In the genomic region with DNA sequence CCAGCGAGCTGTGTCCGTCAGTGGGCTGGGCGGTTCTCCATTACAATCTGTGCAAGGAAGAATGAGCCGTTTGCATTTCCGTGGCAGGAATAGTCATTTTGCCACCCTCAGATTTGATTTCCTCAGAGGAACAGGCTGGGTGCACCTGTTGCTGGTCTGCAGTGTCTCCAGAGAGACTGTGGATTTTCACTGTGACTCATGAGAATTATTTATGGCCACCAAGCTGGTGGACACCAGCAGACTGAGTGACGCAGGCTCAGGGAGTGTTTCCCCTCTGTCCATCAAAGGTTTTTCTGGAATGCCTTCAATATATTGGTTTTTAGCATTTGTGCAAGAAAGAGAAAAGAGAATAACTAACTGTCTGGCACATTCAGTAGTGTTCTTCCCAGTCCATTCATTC, we compare ENCODE assay signal across 13 cellular contexts. TPM values are rescaled to one million over a fixed set of nuclear protein-coding genes. Genes with fewer than 3 reads are reported as not detected.
DNase-seq lines count a peak whose midpoint lies in the region; ATAC-seq, FAIRE-seq and TF ChIP-seq lines count a peak whose summit lies in the region.
"Had no signal": no experiment of that assay in that cellular context is flagged by ENCODE, and none has a peak within 500 bp of the region (broad histone marks: within the 10 kb centered on the region; RNA-seq: fewer than 3 reads in every experiment).

No MANE protein-coding gene starts in this region.

- H3K27ac Mint-ChIP-seq in naive thymus-derived CD8-positive, alpha-beta T cell = no peak overlapping the region
- H3K27ac Mint-ChIP-seq in GM23338 = no peak overlapping the region
- H3K27ac Mint-ChIP-seq: activated T-helper 2 cell treated with anti-CD3 and anti-CD28 coated beads, Interferon-gamma antibody, Interleukin-2, Interleukin-4, amounts not matched to agents 10 μg/mL and 5 μg/mL and 100 μg/mL, durations not matched to agents 14 hours and 24 hours and 36 hours had no signal

- H3K79me2 ChIP-seq in GM23338 (replicated peaks; ENCODE audit: insufficient read depth) = no peaks in the 10 kb centered on the region

- H3F3A ChIP-seq in GM23338 (replicated peaks; ENCODE audit: low read depth) = no peaks in the 10 kb centered on the region

- no peaks in the 10 kb centered on the region for H3K9me3 Mint-ChIP-seq in naive thymus-derived CD8-positive, alpha-beta T cell
- H3K9me3 Mint-ChIP-seq in GM23338 = no peaks in the 10 kb centered on the region
- H3K9me3 Mint-ChIP-seq: activated T-helper 2 cell treated with anti-CD3 and anti-CD28 coated beads, Interferon-gamma antibody, Interleukin-2, Interleukin-4, amounts not matched to agents 10 μg/mL and 5 μg/mL and 100 μg/mL, durations not matched to agents 14 hours and 24 hours and 36 hours; CD14-positive monocyte had no signal

- no peaks in the 10 kb centered on the region for H3K36me3 Mint-ChIP-seq in naive thymus-derived CD8-positive, alpha-beta T cell
- no peaks in the 10 kb centered on the region for H3K36me3 Mint-ChIP-seq in GM23338 (ENCODE audit: low read depth)
- H3K36me3 Mint-ChIP-seq: CD14-positive monocyte had no signal

- no peaks in the 10 kb centered on the region for H3K27me3 ChIP-seq in GM23338 (ENCODE audit: insufficient read depth)

- no peak for TF ChIP-seq CTCF in GM23338 (conservative IDR thresholded peaks at IDR 0.05; ENCODE audit: low read depth in 2 of 2)

- H3K4me3 ChIP-seq in GM23338 = no peak overlapping the region
- H3K4me3 ChIP-seq: coronary artery had no signal

- H3K4me3 Mint-ChIP-seq in naive thymus-derived CD8-positive, alpha-beta T cell = no peak overlapping the region
- no peak overlapping the region for H3K4me3 Mint-ChIP-seq in GM23338
- H3K4me3 Mint-ChIP-seq: CD14-positive monocyte had no signal

- peaks cover 9 to 47% (median 9%) of the 10 kb centered on the region in 4 donors for H3K4me1 Mint-ChIP-seq in naive thymus-derived CD8-positive, alpha-beta T cell
- no peaks in the 10 kb centered on the region; the same call in 1 of the 3 replicates for H3K4me1 Mint-ChIP-seq in GM23338

- H3K36me3 ChIP-seq in GM23338 (ENCODE audit: insufficient read depth) = no peaks in the 10 kb centered on the region

- ATAC-seq in GM21390 (IDR thresholded peaks at IDR 0.05; ENCODE audit: unreplicated experiment) (peak; percentile 71), HG03196 (IDR thresholded peaks at IDR 0.05; ENCODE audit: unreplicated experiment) (peak; percentile 49), GM23338 (no peak)
- ATAC-seq in naive thymus-derived CD8-positive, alpha-beta T cell = no peak

- CTCF ChIA-PET in HEK293T (lab: Yijun Ruan, JAX) = no interaction called here

- H3K4me2 ChIP-seq in GM23338 = no peak overlapping the region

- peak; percentile 84 for FAIRE-seq in GM12892 (lab: Jason Lieb, UNC)
- FAIRE-seq: TTC549 had no signal

- POLR2A ChIA-PET in HEK293T (lab: Yijun Ruan, JAX) = no interaction called here
- POLR2A ChIA-PET in naive thymus-derived CD8-positive, alpha-beta T cell (lab: Charles Lee) = no interaction called here

- H2AFZ ChIP-seq in GM23338 = no peak overlapping the region

- H3K4me1 ChIP-seq in GM23338 (ENCODE audit: insufficient read depth) = no peaks in the 10 kb centered on the region

- TF ChIP-seq POLR2A in GM12892 (IDR thresholded peaks at IDR 0.05; ENCODE audit: low read depth, low read length) = no peak

- H4K20me1 ChIP-seq in GM23338 (replicated peaks; ENCODE audit: insufficient read depth) = no peaks in the 10 kb centered on the region

- H3K9me2 ChIP-seq in GM23338 (ENCODE audit: insufficient read depth) = 0 out of 2 replicates have a peak, but pooled peaks cover 4% of the 10 kb centered on the region

- H3K27me3 Mint-ChIP-seq in naive thymus-derived CD8-positive, alpha-beta T cell = no peaks in the 10 kb centered on the region
- H3K27me3 Mint-ChIP-seq in GM23338 (ENCODE audit: insufficient read depth, low read depth, poor library complexity) = no peaks in the 10 kb centered on the region

- DNase-seq in GM12892 (ENCODE audit: insufficient read length) (no peak), kidney tubule cell (ENCODE audit: low spot score) (peak; percentile 63), HEK293T (ENCODE audit: extremely low spot score) (no peak), NCI-H526 (lab: John Stamatoyannopoulos, UW) (no peak), GM23338 (ENCODE audit: low spot score) (no peak)
- DNase-seq in naive thymus-derived CD8-positive, alpha-beta T cell = no peak
- DNase-seq: NCI-H526 treated with DMSO at 0.1 percent for 48 hours had no signal

- H3K27ac ChIP-seq in GM23338 (ENCODE audit: low read depth) = no peak overlapping the region
- H3K27ac ChIP-seq: coronary artery had no signal

TF ChIP-seq in HEK293T, 16 proteins besides CTCF, POLR2A, EP300 and RAD21:
- TF ChIP-seq ELF4 (IDR thresholded peaks at IDR 0.05) (no peak), L3MBTL2 (conservative IDR thresholded peaks at IDR 0.05) (no peak), TARDBP (IDR thresholded peaks at IDR 0.05) (no peak), FOXM1 (IDR thresholded peaks at IDR 0.05; ENCODE audit: borderline replicate concordance) (no peak), PKNOX1 (IDR thresholded peaks at IDR 0.05) (no peak), CTBP1 (IDR thresholded peaks at IDR 0.05; ENCODE audit: borderline replicate concordance) (no peak), SP1 (IDR thresholded peaks at IDR 0.05) (no peak), NFRKB (IDR thresholded peaks at IDR 0.05) (no peak), ZNF384 (IDR thresholded peaks at IDR 0.05) (no peak), BHLHE40 (IDR thresholded peaks at IDR 0.05; ENCODE audit: borderline replicate concordance) (no peak), SUZ12 (IDR thresholded peaks at IDR 0.05) (no peak), ARNT (IDR thresholded peaks at IDR 0.05) (no peak), LEF1 (IDR thresholded peaks at IDR 0.05; ENCODE audit: borderline replicate concordance) (no peak), HDGF (IDR thresholded peaks at IDR 0.05; ENCODE audit: borderline replicate concordance) (no peak), FOXA1 (IDR thresholded peaks at IDR 0.05) (no peak), FOXK2 (IDR thresholded peaks at IDR 0.05) (no peak)

TF ChIP-seq in GM23338, 12 proteins besides CTCF, POLR2A, EP300 and RAD21 (continues in another document):
- TF ChIP-seq NANOG (IDR thresholded peaks at IDR 0.05; ENCODE audit: borderline replicate concordance) (no peak), REST (IDR thresholded peaks at IDR 0.05; ENCODE audit: unreplicated experiment) (no peak), CREB1 (CRISPR knock-in tag; IDR thresholded peaks at IDR 0.05; ENCODE audit: low read depth) (no peak), ZNF114 (CRISPR knock-in tag; IDR thresholded peaks at IDR 0.05) (no peak), STAT1 (IDR thresholded peaks at IDR 0.05; ENCODE audit: unreplicated experiment) (no peak)

RNA-seq across cellular contexts. Expression of gene PRKCE, which starts 39.7 kb away (rescaled TPM):
- polyA plus RNA-seq in GM12892 (2012; ENCODE audit: missing spikeins) = 5.7 TPM
- total RNA-seq in naive thymus-derived CD8-positive, alpha-beta T cell = 10 to 100 TPM; 19.1 to 20.2 TPM
- 1 to 10 TPM; 1.6 to 2.7 (median 2.4) TPM for polyA plus RNA-seq in naive thymus-derived CD8-positive, alpha-beta T cell
- 0.94 and 2.7 TPM in 2 replicates for total RNA-seq in GM23338 (2014; rRNA removed; shearing (Covaris generic))
- 0.82 and 1.2 TPM in 2 replicates for polyA plus RNA-seq in GM23338 (2016; fragmentation: Nextera tagmentation; extraction: Ambion mirVana)

Comparison
In these comparisons a context has a peak if more than half of its experiments do, and no peak if none do; other contexts are left out.
1. ATAC-seq: peak in GM21390 (single experiment) and HG03196 (single experiment); none in naive thymus-derived CD8-positive, alpha-beta T cell (0 of 2) and GM23338 (single experiment).